In the genomic region with DNA sequence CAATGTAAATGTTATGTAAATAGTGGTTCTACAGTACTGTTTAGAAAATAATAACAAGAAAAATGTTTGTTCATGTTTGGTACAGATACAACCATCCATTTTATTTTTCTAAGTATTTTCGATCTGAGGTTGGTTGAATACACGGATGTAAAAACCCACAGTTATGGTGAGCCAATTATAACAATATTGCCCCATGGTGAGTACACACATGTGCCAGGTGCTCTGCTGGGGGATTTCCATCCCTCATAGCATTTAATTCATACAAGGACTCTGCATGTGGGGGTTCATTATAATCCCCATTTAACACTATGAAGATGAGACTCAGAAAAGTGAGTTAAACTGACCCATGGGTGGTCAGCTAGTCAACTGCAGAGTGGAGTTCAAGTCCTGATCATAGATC, we compare ENCODE assay signal across 24 cellular contexts. TPM values are rescaled to one million over a fixed set of nuclear protein-coding genes. Genes with fewer than 3 reads are reported as not detected.
"Had no signal": no experiment of that assay in that cellular context is flagged by ENCODE, and none has a peak within 500 bp of the region (broad histone marks: within the 10 kb centered on the region; RNA-seq: fewer than 3 reads in every experiment).

No MANE protein-coding gene starts in this region.

- FAIRE-seq: HTR-8/SVneo, K562 had no signal

- H3K27ac Mint-ChIP-seq: IgD-negative memory B cell had no signal

- ATAC-seq: K562, Panc1, PC-3 had no signal

- DNase-seq: MV-4-11, NCI-H1092, NCI-H1105 treated with DMSO at 0.1 percent for 48 hours, NCI-H1417 treated with DMSO at 0.1 percent for 48 hours, NCI-H146, NCI-H1694 treated with DMSO at 0.1 percent for 48 hours, NCI-H1930, NCI-H2081, NCI-H2107, NCI-H2227 treated with DMSO at 0.1 percent for 48 hours, NCI-H524, NCI-H69, NCI-H774, PC-3, SHP77, SK-N-SH had no signal

- H3K4me2 ChIP-seq: KMS-11, SK-N-SH had no signal

- H3K9ac ChIP-seq: KMS-11, SK-N-SH had no signal

- H3K9me3 Mint-ChIP-seq: IgD-negative memory B cell had no signal

- H3K4me3 ChIP-seq: K562 had no signal

- H3K27me3 Mint-ChIP-seq: IgD-negative memory B cell had no signal

- H3K27ac ChIP-seq: HL-60, KMS-11, RWPE1 had no signal

- H3K9me3 ChIP-seq: SK-N-SH had no signal

RNA-seq across cellular contexts. Expression of a gene that starts 23.3 kb away (rescaled TPM):
- total RNA-seq: MCF 10A had no signal
